ENCODE assay signal across 27 cellular contexts in genomic region chr9:108801949-108802348, GRCh38. TPM values are rescaled to one million over a fixed set of nuclear protein-coding genes. Genes with fewer than 3 reads are reported as not detected.
"Had no signal": no experiment of that assay in that cellular context is flagged by ENCODE, and none has a peak within 500 bp of the region (broad histone marks: within the 10 kb centered on the region; RNA-seq: fewer than 3 reads in every experiment).

No MANE protein-coding gene starts in this region.

- ATAC-seq: K562, Panc1, PC-3, T-cell had no signal

- H3K27ac ChIP-seq: KMS-11, RWPE1 had no signal

- H3K9me3 ChIP-seq: SK-N-SH had no signal

- H3K9ac ChIP-seq: KMS-11, SK-N-SH had no signal

- DNase-seq: Kasumi-1, MM.1S, NCI-H1092 treated with DMSO at 0.1 percent for 48 hours, NCI-H1436 treated with DMSO at 0.1 percent for 48 hours, NCI-H1694, NCI-H187 treated with DMSO at 0.1 percent for 48 hours, NCI-H2081, NCI-H2107, NCI-H2227 treated with DMSO at 0.1 percent for 48 hours, NCI-H524, NCI-H69, NCI-H774, PC-3, SHP77, SK-N-SH, SW 1271, T-cell had no signal

- H3K4me3 ChIP-seq: K562 had no signal

RNA-seq across cellular contexts. Expression of gene ACTL7B, which starts 53.8 kb away (rescaled TPM):
- total RNA-seq: HT1080, K562, M059J, NCI-H460, OCI-LY7, PC-3, SK-MEL-5 had no signal
- polyA plus RNA-seq: IgD-negative memory B cell, K562 had no signal
